ENCODE assay signal across 2 cellular contexts in the genomic region with DNA sequence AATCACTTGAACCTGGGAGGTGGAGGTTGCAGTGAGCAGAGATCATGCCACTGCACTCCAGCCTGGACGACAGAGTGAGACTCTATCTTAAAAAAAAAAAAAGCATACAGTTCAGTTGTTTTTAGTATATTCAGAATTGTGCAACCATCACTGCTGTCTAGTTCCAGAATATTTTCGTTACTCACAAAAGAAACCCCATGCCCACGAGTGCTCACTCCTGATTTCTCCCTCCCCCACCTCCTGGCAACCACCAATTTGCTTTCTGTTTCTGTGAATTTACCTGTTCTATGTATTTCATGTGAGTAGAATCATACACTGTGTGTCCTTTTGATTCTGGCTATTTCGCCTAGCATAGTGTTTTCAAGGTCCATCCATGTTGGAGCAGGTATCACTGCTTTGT.
TF ChIP-seq lines count a peak whose summit lies in the region.

No MANE protein-coding gene starts in this region.

TF ChIP-seq in SK-N-SH, 30 proteins besides CTCF, POLR2A, EP300 and RAD21 (continued from another document):
- TF ChIP-seq, protein P1, sequence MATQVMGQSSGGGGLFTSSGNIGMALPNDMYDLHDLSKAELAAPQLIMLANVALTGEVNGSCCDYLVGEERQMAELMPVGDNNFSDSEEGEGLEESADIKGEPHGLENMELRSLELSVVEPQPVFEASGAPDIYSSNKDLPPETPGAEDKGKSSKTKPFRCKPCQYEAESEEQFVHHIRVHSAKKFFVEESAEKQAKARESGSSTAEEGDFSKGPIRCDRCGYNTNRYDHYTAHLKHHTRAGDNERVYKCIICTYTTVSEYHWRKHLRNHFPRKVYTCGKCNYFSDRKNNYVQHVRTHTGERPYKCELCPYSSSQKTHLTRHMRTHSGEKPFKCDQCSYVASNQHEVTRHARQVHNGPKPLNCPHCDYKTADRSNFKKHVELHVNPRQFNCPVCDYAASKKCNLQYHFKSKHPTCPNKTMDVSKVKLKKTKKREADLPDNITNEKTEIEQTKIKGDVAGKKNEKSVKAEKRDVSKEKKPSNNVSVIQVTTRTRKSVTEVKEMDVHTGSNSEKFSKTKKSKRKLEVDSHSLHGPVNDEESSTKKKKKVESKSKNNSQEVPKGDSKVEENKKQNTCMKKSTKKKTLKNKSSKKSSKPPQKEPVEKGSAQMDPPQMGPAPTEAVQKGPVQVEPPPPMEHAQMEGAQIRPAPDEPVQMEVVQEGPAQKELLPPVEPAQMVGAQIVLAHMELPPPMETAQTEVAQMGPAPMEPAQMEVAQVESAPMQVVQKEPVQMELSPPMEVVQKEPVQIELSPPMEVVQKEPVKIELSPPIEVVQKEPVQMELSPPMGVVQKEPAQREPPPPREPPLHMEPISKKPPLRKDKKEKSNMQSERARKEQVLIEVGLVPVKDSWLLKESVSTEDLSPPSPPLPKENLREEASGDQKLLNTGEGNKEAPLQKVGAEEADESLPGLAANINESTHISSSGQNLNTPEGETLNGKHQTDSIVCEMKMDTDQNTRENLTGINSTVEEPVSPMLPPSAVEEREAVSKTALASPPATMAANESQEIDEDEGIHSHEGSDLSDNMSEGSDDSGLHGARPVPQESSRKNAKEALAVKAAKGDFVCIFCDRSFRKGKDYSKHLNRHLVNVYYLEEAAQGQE (IDR thresholded peaks at IDR 0.05; ENCODE audit: low read depth, low read length) = no peak
- TF ChIP-seq, protein P2, sequence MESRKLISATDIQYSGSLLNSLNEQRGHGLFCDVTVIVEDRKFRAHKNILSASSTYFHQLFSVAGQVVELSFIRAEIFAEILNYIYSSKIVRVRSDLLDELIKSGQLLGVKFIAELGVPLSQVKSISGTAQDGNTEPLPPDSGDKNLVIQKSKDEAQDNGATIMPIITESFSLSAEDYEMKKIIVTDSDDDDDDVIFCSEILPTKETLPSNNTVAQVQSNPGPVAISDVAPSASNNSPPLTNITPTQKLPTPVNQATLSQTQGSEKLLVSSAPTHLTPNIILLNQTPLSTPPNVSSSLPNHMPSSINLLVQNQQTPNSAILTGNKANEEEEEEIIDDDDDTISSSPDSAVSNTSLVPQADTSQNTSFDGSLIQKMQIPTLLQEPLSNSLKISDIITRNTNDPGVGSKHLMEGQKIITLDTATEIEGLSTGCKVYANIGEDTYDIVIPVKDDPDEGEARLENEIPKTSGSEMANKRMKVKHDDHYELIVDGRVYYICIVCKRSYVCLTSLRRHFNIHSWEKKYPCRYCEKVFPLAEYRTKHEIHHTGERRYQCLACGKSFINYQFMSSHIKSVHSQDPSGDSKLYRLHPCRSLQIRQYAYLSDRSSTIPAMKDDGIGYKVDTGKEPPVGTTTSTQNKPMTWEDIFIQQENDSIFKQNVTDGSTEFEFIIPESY (IDR thresholded peaks at IDR 0.05; ENCODE audit: borderline replicate concordance, low read depth) = no peak
- TF ChIP-seq, protein P3, sequence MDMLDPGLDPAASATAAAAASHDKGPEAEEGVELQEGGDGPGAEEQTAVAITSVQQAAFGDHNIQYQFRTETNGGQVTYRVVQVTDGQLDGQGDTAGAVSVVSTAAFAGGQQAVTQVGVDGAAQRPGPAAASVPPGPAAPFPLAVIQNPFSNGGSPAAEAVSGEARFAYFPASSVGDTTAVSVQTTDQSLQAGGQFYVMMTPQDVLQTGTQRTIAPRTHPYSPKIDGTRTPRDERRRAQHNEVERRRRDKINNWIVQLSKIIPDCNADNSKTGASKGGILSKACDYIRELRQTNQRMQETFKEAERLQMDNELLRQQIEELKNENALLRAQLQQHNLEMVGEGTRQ (IDR thresholded peaks at IDR 0.05; ENCODE audit: borderline replicate concordance, low read depth, low read length) = no peak
- TF ChIP-seq RXRA (IDR thresholded peaks at IDR 0.05; ENCODE audit: borderline replicate concordance, low read depth) = no peak
- no peak for TF ChIP-seq FOSL2 (IDR thresholded peaks at IDR 0.05; ENCODE audit: borderline replicate concordance, low read depth)
- no peak for TF ChIP-seq GATA2 (CRISPR knock-in tag; IDR thresholded peaks at IDR 0.05)
- no peak for TF ChIP-seq RFX5 (IDR thresholded peaks at IDR 0.05; ENCODE audit: low read length)
- no peak for TF ChIP-seq TCF12 (IDR thresholded peaks at IDR 0.05)
- TF ChIP-seq RCOR1 (IDR thresholded peaks at IDR 0.05; ENCODE audit: low read length) = no peak
- TF ChIP-seq FOXJ3 (CRISPR knock-in tag; IDR thresholded peaks at IDR 0.05) = no peak
- TF ChIP-seq, protein P4, sequence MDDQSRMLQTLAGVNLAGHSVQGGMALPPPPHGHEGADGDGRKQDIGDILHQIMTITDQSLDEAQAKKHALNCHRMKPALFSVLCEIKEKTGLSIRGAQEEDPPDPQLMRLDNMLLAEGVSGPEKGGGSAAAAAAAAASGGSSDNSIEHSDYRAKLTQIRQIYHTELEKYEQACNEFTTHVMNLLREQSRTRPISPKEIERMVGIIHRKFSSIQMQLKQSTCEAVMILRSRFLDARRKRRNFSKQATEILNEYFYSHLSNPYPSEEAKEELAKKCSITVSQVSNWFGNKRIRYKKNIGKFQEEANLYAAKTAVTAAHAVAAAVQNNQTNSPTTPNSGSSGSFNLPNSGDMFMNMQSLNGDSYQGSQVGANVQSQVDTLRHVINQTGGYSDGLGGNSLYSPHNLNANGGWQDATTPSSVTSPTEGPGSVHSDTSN (IDR thresholded peaks at IDR 0.05) = no peak
- TF ChIP-seq ELF1 (IDR thresholded peaks at IDR 0.05) = no peak
- TF ChIP-seq SIN3A (IDR thresholded peaks at IDR 0.05; ENCODE audit: borderline replicate concordance, low read depth, low read length) = no peak
- TF ChIP-seq YY1 (IDR thresholded peaks at IDR 0.05; ENCODE audit: low read depth) = no peak

TF ChIP-seq in SK-N-SH treated with all-trans-retinoic acid at 6 μM for 48 hours, 23 proteins besides CTCF, POLR2A, EP300 and RAD21 (continued from another document):
- TF ChIP-seq ZFP3 (CRISPR knock-in tag; IDR thresholded peaks at IDR 0.05) (no peak), ZNF8 (CRISPR knock-in tag; IDR thresholded peaks at IDR 0.05) (no peak), CSDC2 (CRISPR knock-in tag; IDR thresholded peaks at IDR 0.05) (no peak), ESRRG (CRISPR knock-in tag; IDR thresholded peaks at IDR 0.05) (no peak), GLIS3 (CRISPR knock-in tag; IDR thresholded peaks at IDR 0.05) (no peak), ZNF565 (CRISPR knock-in tag; conservative IDR thresholded peaks at IDR 0.05; ENCODE audit: low read depth) (no peak), SNAI2 (CRISPR knock-in tag; IDR thresholded peaks at IDR 0.05) (no peak), PPARA (CRISPR knock-in tag; IDR thresholded peaks at IDR 0.05; ENCODE audit: borderline replicate concordance) (no peak), ISL1 (CRISPR knock-in tag; IDR thresholded peaks at IDR 0.05) (no peak), ARNTL (CRISPR knock-in tag; IDR thresholded peaks at IDR 0.05; ENCODE audit: borderline replicate concordance, low read depth) (no peak)
- TF ChIP-seq, protein P5, sequence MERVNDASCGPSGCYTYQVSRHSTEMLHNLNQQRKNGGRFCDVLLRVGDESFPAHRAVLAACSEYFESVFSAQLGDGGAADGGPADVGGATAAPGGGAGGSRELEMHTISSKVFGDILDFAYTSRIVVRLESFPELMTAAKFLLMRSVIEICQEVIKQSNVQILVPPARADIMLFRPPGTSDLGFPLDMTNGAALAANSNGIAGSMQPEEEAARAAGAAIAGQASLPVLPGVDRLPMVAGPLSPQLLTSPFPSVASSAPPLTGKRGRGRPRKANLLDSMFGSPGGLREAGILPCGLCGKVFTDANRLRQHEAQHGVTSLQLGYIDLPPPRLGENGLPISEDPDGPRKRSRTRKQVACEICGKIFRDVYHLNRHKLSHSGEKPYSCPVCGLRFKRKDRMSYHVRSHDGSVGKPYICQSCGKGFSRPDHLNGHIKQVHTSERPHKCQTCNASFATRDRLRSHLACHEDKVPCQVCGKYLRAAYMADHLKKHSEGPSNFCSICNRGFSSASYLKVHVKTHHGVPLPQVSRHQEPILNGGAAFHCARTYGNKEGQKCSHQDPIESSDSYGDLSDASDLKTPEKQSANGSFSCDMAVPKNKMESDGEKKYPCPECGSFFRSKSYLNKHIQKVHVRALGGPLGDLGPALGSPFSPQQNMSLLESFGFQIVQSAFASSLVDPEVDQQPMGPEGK (CRISPR knock-in tag; IDR thresholded peaks at IDR 0.05; ENCODE audit: borderline replicate concordance) = no peak
- TF ChIP-seq, protein P6, sequence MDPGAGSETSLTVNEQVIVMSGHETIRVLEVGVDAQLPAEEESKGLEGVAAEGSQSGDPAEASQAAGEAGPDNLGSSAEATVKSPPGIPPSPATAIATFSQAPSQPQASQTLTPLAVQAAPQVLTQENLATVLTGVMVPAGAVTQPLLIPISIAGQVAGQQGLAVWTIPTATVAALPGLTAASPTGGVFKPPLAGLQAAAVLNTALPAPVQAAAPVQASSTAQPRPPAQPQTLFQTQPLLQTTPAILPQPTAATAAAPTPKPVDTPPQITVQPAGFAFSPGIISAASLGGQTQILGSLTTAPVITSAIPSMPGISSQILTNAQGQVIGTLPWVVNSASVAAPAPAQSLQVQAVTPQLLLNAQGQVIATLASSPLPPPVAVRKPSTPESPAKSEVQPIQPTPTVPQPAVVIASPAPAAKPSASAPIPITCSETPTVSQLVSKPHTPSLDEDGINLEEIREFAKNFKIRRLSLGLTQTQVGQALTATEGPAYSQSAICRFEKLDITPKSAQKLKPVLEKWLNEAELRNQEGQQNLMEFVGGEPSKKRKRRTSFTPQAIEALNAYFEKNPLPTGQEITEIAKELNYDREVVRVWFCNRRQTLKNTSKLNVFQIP (CRISPR knock-in tag; IDR thresholded peaks at IDR 0.05; ENCODE audit: borderline replicate concordance, low read depth) = no peak
